ENCODE assay signal across 36 cellular contexts in the genomic region with DNA sequence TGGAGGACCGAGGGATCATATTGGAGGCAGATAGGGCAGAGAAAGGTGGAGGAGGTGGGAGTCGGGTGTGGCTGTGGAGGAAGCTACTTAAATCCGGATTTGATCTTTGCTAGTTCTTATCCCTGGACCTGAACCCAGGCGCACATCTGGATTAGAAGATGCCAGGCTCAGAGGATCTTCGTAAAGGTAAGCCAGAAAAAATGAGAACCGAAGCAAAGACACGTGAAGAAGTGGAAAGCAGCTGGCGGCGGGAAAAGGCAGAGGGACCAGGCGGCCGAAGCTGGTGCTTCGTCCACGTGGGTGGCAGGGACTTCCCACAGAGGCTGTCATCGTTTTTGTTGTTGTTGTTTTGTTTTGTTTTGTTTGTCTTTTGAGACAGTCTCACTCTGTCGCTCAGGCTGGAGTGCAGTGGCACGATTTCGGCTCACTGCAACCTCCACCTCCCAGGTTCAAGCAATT. TPM values are rescaled to one million over a fixed set of nuclear protein-coding genes. Genes with fewer than 3 reads are reported as not detected.
"Had no signal": no experiment of that assay in that cellular context is flagged by ENCODE, and none has a peak within 500 bp of the region (broad histone marks: within the 10 kb centered on the region; RNA-seq: fewer than 3 reads in every experiment).

A gene with protein sequence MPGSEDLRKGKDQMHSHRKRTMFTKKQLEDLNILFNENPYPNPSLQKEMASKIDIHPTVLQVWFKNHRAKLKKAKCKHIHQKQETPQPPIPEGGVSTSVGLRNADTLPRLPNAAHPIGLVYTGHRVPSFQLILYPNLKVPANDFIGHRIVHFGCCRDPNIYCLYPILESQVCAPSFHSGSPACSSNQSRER (plus strand): TSS at position 51 of the 459 bp plus-strand sequence. CDS start 108 bp downstream, at position 159.

- H3K27me3 Mint-ChIP-seq: activated B cell treated with CpG ODN at 0.5 μM for 24 hours; activated naive CD8-positive, alpha-beta T cell had no signal

- H3K27me3 ChIP-seq: adrenal gland, body of pancreas, colonic mucosa, esophagus squamous epithelium, heart right ventricle had no signal

- H3K36me3 ChIP-seq: adrenal gland, colonic mucosa, esophagus squamous epithelium, gastroesophageal sphincter, heart right ventricle had no signal

- H3K4me3 Mint-ChIP-seq: activated B cell treated with CpG ODN at 0.5 μM for 24 hours; activated CD8-positive, alpha-beta T cell treated with anti-CD3 and anti-CD28 coated beads for 36 hours; activated naive CD8-positive, alpha-beta T cell; activated T-cell treated with anti-CD3 and anti-CD28 coated beads, Interleukin-2, amount 50 U/mL, for 4 hours; activated T-helper 17 cell treated with anti-CD3 and anti-CD28 coated beads, Interleukin-2, amount 50 U/mL, for 72 hours had no signal

- ATAC-seq: activated CD4-positive, CD25-positive, alpha-beta regulatory T cell treated with anti-CD3 and anti-CD28 coated beads, Interleukin-2, amount 50 U/mL, for 24 hours; activated CD8-positive, alpha-beta T cell treated with anti-CD3 and anti-CD28 coated beads for 36 hours; activated T-cell treated with anti-CD3 and anti-CD28 coated beads, Interleukin-2, amount 50 U/mL, for 4 hours; activated T-helper 17 cell treated with anti-CD3 and anti-CD28 coated beads, Interleukin-2, amount 50 U/mL, for 72 hours; body of pancreas; gastroesophageal sphincter; heart right ventricle had no signal

- H3K4me1 ChIP-seq: adrenal gland, body of pancreas, colonic mucosa, esophagus squamous epithelium, gastroesophageal sphincter, heart right ventricle had no signal

- H3K4me3 ChIP-seq: adrenal gland, body of pancreas, colonic mucosa, esophagus squamous epithelium, gastroesophageal sphincter, heart right ventricle had no signal

- H3K9me3 ChIP-seq: adrenal gland, body of pancreas, colonic mucosa, esophagus squamous epithelium, gastroesophageal sphincter, heart right ventricle had no signal

- H3K27ac Mint-ChIP-seq: activated B cell treated with CpG ODN at 0.5 μM for 24 hours; activated CD8-positive, alpha-beta T cell treated with anti-CD3 and anti-CD28 coated beads for 36 hours; activated naive CD8-positive, alpha-beta T cell; activated T-helper 17 cell treated with anti-CD3 and anti-CD28 coated beads, Interleukin-2, amount 50 U/mL, for 72 hours had no signal

- H3K4me1 Mint-ChIP-seq: activated B cell treated with CpG ODN at 0.5 μM for 24 hours; activated T-helper 17 cell treated with anti-CD3 and anti-CD28 coated beads, Interleukin-2, amount 50 U/mL, for 72 hours had no signal

- DNase-seq: activated B cell treated with CpG ODN at 0.5 μM for 24 hours; activated CD4-positive, alpha-beta T cell treated with anti-CD3 and anti-CD28 coated beads for 48 hours; activated CD4-positive, alpha-beta T cell treated with anti-CD3 and anti-CD28 coated beads, Interleukin-2, amount 50 U/mL, for 1 hour; activated CD4-positive, alpha-beta T cell treated with anti-CD3 and anti-CD28 coated beads, Interleukin-2, amount 50 U/mL, for 48 hours; activated CD8-positive, alpha-beta memory T cell treated with anti-CD3 and anti-CD28 coated beads for 24 hours; activated CD8-positive, alpha-beta T cell treated with anti-CD3 and anti-CD28 coated beads for 36 hours; activated effector memory CD4-positive, alpha-beta T cell treated with Interleukin-2 at 50 U/mL for 16 hours; activated gamma-delta T cell treated with Interleukin-2 at 50 U/mL for 16 hours; activated naive CD4-positive, alpha-beta T cell treated with anti-CD3 and anti-CD28 coated beads, Interleukin-2, amount 50 U/mL, for 16 hours; activated naive CD4-positive, alpha-beta T cell treated with Interleukin-2 at 50 U/mL for 16 hours; activated T-cell treated with anti-CD3 and anti-CD28 coated beads, Interleukin-2, amount 50 U/mL, for 4 hours; adrenal gland; amygdala; aorta; body of pancreas; caudate nucleus; cerebellar nuclear complex; colonic mucosa; effector CD8-positive, alpha-beta T cell; esophagus squamous epithelium; foreskin melanocyte; heart right ventricle; T-helper 2 cell had no signal

- H3K27ac ChIP-seq: adrenal gland, body of pancreas, colonic mucosa, epithelial cell of prostate, esophagus squamous epithelium, gastroesophageal sphincter, heart right ventricle, VCaP had no signal

RNA-seq across cellular contexts. Expression of the gene that starts here (rescaled TPM):
- total RNA-seq: activated B cell treated with CpG ODN at 0.5 μM for 24 hours; activated CD8-positive, alpha-beta T cell treated with anti-CD3 and anti-CD28 coated beads for 36 hours; activated T-cell treated with anti-CD3 and anti-CD28 coated beads, Interleukin-2, amount 50 U/mL, for 4 hours; activated T-helper 17 cell treated with anti-CD3 and anti-CD28 coated beads, Interleukin-2, amount 50 U/mL, for 72 hours; adrenal gland; aorta; body of pancreas; colonic mucosa; dermis microvascular lymphatic vessel endothelial cell; endothelial cell of umbilical vein; esophagus squamous epithelium; fibroblast of lung; fibroblast of villous mesenchyme; gastroesophageal sphincter; glomerular endothelial cell; heart right ventricle; T-helper 1 cell treated with Interleukin-12 subunit alpha and Interleukin-12 subunit beta and Interleukin-4 antibody, amounts not matched to agents 30 ng/mL and 1 ng/mL, for 36 hours had no signal
- polyA plus RNA-seq: adrenal gland, aorta, endothelial cell of umbilical vein, esophagus, fibroblast of lung had no signal
